ENCODE assay signal across 9 cellular contexts in the genomic region with DNA sequence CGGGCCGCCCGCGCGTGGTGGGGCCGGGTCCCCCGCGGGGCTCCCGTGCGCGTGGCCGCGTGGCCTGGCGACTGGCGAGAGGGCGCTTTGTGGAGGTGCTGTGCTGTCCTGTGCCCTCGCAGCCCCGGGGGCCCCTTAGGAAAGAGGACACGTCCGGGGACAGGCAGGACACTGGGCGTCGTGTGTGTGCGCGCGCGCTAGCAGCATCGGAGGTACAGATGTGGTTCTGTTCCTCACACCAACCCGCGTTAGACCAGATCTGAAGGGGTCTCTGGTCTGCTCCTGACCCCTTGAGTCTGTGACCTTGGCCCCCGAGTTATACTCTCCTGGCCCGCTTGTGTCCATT. TPM values are rescaled to one million over a fixed set of nuclear protein-coding genes. Genes with fewer than 3 reads are reported as not detected.
DNase-seq lines count a peak whose midpoint lies in the region; ATAC-seq and TF ChIP-seq lines count a peak whose summit lies in the region.
"Had no signal": no experiment of that assay in that cellular context is flagged by ENCODE, and none has a peak within 500 bp of the region (broad histone marks: within the 10 kb centered on the region; RNA-seq: fewer than 3 reads in every experiment).

No MANE protein-coding gene starts in this region.

- no peak overlapping the region for H2BK15ac ChIP-seq in IMR-90 (ENCODE audit: low read depth, low read length)

- H4K8ac ChIP-seq in IMR-90 (ENCODE audit: low read depth in 2 of 2, low read length in 2 of 2) = no peak overlapping the region

- peak overlapping the region; percentile 67; the same call in 1 of the 2 replicates for H3K4me2 ChIP-seq in IMR-90 (ENCODE audit: low read depth, low read length)

- dilution Hi-C loops in IMR-90 (cut with HindIII; ENCODE audit: low sequenced_read_pairs, unreplicated experiment) = no loop called here

- H3K27ac Mint-ChIP-seq in CD14-positive monocyte (peak overlapping the region in 1 of 7 donors; percentile 47), endothelial cell (ENCODE audit: unreplicated experiment) (no peak overlapping the region), nephron (peak overlapping the region in 1 of 3 experiments; percentile 53)

- intact Hi-C loops in CD14-positive monocyte (cut with micrococcal nuclease) (no loop called here), IMR-90 (cut with micrococcal nuclease) (no loop called here)

- H3K9me3 Mint-ChIP-seq in CD14-positive monocyte = peaks cover 3 to 14% (median 12%) of the 10 kb centered on the region in 7 donors
- H3K9me3 Mint-ChIP-seq in endothelial cell (ENCODE audit: unreplicated experiment) = peaks cover 7% of the 10 kb centered on the region
- peaks cover 10% of the 10 kb centered on the region for H3K9me3 Mint-ChIP-seq in nephron

- H2AK5ac ChIP-seq in IMR-90 (ENCODE audit: low read depth, low read length) = no peak overlapping the region

- H3K23ac ChIP-seq in IMR-90 (ENCODE audit: low read depth, low read length) = no peak overlapping the region

- no peak overlapping the region for H3K14ac ChIP-seq in IMR-90 (replicated peaks; ENCODE audit: low read depth, low read length)

- TF ChIP-seq CTCF in CD14-positive monocyte (IDR thresholded peaks at IDR 0.05) = no peak
- no peak for TF ChIP-seq CTCF in IMR-90 (conservative IDR thresholded peaks at IDR 0.05; ENCODE audit: low read depth, low read length)
- no peak for TF ChIP-seq CTCF in endothelial cell (IDR thresholded peaks at IDR 0.05; ENCODE audit: unreplicated experiment)
- TF ChIP-seq CTCF in nephron (IDR thresholded peaks at IDR 0.05; ENCODE audit: unreplicated experiment in 3 of 3) = no peak

- no peak for TF ChIP-seq RAD21 in IMR-90 (IDR thresholded peaks at IDR 0.05; ENCODE audit: low read length)

- H3K9ac ChIP-seq in IMR-90 (ENCODE audit: low read depth, low read length) = no peak overlapping the region

- H2BK20ac ChIP-seq in IMR-90 (ENCODE audit: low read depth, low read length) = no peak overlapping the region

- no TSS peak for BruUV-seq in IMR-90 (replicated peaks; lab: Mats Ljungman, UMichigan)

- no peak overlapping the region for H2AK9ac ChIP-seq in IMR-90 (replicated peaks; ENCODE audit: low read depth, low read length, poor library complexity)

- H3K9me3 ChIP-seq in IMR-90 (ENCODE audit: control insufficient read depth, insufficient read depth, low read length) = no peaks in the 10 kb centered on the region

- 0 out of 2 replicates have a peak, but pooled peaks cover 2% of the 10 kb centered on the region for H3K4me1 ChIP-seq in IMR-90 (ENCODE audit: control insufficient read depth, insufficient read depth, low read length)

- H3K36me3 ChIP-seq in IMR-90 (ENCODE audit: control insufficient read depth, insufficient read depth, low read length) = no peaks in the 10 kb centered on the region

- peaks cover 17% of the 10 kb centered on the region for H3K4me1 Mint-ChIP-seq in CD14-positive monocyte
- H3K4me1 Mint-ChIP-seq in endothelial cell (ENCODE audit: unreplicated experiment) = peaks cover 6% of the 10 kb centered on the region
- peaks cover 31% of the 10 kb centered on the region for H3K4me1 Mint-ChIP-seq in nephron

- in situ Hi-C loops in IMR-90 (cut with MboI; ENCODE audit: low sequenced_read_pairs) = no loop called here

- H3K27me3 ChIP-seq in IMR-90 (ENCODE audit: control insufficient read depth, insufficient read depth, low read length) = peaks cover 4% of the 10 kb centered on the region; the same call in 1 of the 2 replicates

- no peak overlapping the region for H3K18ac ChIP-seq in IMR-90 (ENCODE audit: low read depth, low read length)

- H2AFZ ChIP-seq in IMR-90 (replicated peaks; ENCODE audit: low read length, poor library complexity) = peak overlapping the region; percentile 86

- POLR2A ChIA-PET in IMR-90 (lab: Charles Lee; ENCODE audit: unreplicated experiment) = no interaction called here

- ATAC-seq in IMR-90 (ENCODE audit: low read depth) (no peak), HG03571 (IDR thresholded peaks at IDR 0.05; ENCODE audit: unreplicated experiment) (no peak)

- no peak overlapping the region for H4K5ac ChIP-seq in IMR-90 (ENCODE audit: low read depth, low read length)

- no peak for DNase-seq in CD14-positive monocyte (ENCODE audit: low spot score)
- DNase-seq in IMR-90 = no peak
- no peak for DNase-seq in endothelial cell (ENCODE audit: low spot score)
- DNase-seq in GF-D8 (lab: John Stamatoyannopoulos, UW) = no peak
- no peak for DNase-seq in NCI-H82 treated with DMSO at 0.1 percent for 48 hours (lab: John Stamatoyannopoulos, UW; ENCODE audit: unreplicated experiment)
- DNase-seq in NCI-H1694 (lab: John Stamatoyannopoulos, UW) = no peak

- no peak overlapping the region for H4K91ac ChIP-seq in IMR-90 (ENCODE audit: insufficient read depth, low read depth, low read length)

- WGBS in IMR-90 (ENCODE audit: extremely low coverage in 2 of 2, insufficient read length in 1 of 2), 2 experiments = no CpG with 5 or more reads among the region's 31 CpGs

- no peaks in the 10 kb centered on the region for H4K20me1 ChIP-seq in IMR-90 (ENCODE audit: insufficient read depth, low read length)

- no peak overlapping the region for H2BK5ac ChIP-seq in IMR-90 (ENCODE audit: low read depth, low read length, poor library complexity, severe bottlenecking)

- H3K4me3 Mint-ChIP-seq in CD14-positive monocyte = peak overlapping the region; percentile 60 to 89
- H3K4me3 Mint-ChIP-seq in endothelial cell (ENCODE audit: unreplicated experiment) = peak overlapping the region; percentile 83
- peak overlapping the region; percentile 77 to 88 (median 86) for H3K4me3 Mint-ChIP-seq in nephron

- H3K36me3 Mint-ChIP-seq in CD14-positive monocyte = peaks cover 2 to 7% of the 10 kb centered on the region in 2 donors
- peaks cover 7% of the 10 kb centered on the region for H3K36me3 Mint-ChIP-seq in endothelial cell (ENCODE audit: low read depth, unreplicated experiment)
- H3K36me3 Mint-ChIP-seq in nephron (ENCODE audit: low read depth) = no peaks in the 10 kb centered on the region

- no peak overlapping the region for H3K27ac ChIP-seq in IMR-90 (ENCODE audit: insufficient read depth, low read length)

- peak overlapping the region; percentile 30; the same call in 1 of the 2 replicates for H3K4me3 ChIP-seq in IMR-90 (ENCODE audit: insufficient read depth, low read depth, low read length)

- H3K56ac ChIP-seq in IMR-90 (ENCODE audit: extremely low read depth, insufficient read depth, low read length) = no peak overlapping the region

- no peak for TF ChIP-seq POLR2A in IMR-90 (IDR thresholded peaks at IDR 0.05; ENCODE audit: low read depth, low read length)

- no peaks in the 10 kb centered on the region for H3K79me1 ChIP-seq in IMR-90 (ENCODE audit: low read depth in 1 of 2, low read length in 2 of 2)

- CTCF ChIA-PET in IMR-90 (lab: Yijun Ruan, JAX) = no interaction called here

- H3K4ac ChIP-seq in IMR-90 (ENCODE audit: low read depth, low read length) = no peak overlapping the region

- H3K9me1 ChIP-seq in IMR-90 (ENCODE audit: insufficient read depth, low read length) = no peaks in the 10 kb centered on the region

- H3K27me3 Mint-ChIP-seq in CD14-positive monocyte (ENCODE audit: low read depth in 3 of 3) (peaks cover 44 to 67% (median 56%) of the 10 kb centered on the region in 3 donors), endothelial cell (ENCODE audit: unreplicated experiment) (peaks cover 11% of the 10 kb centered on the region), nephron (ENCODE audit: low read depth) (peaks cover 73% of the 10 kb centered on the region)

- no peak overlapping the region for H2BK120ac ChIP-seq in IMR-90 (ENCODE audit: low read depth, low read length)

TF ChIP-seq in IMR-90, 13 proteins besides CTCF, POLR2A, EP300 and RAD21:
- no peak for TF ChIP-seq CEBPB (IDR thresholded peaks at IDR 0.05; ENCODE audit: low read depth, low read length)
- TF ChIP-seq NFE2L2 (IDR thresholded peaks at IDR 0.05; ENCODE audit: low read depth, low read length) = no peak
- TF ChIP-seq, protein P1, sequence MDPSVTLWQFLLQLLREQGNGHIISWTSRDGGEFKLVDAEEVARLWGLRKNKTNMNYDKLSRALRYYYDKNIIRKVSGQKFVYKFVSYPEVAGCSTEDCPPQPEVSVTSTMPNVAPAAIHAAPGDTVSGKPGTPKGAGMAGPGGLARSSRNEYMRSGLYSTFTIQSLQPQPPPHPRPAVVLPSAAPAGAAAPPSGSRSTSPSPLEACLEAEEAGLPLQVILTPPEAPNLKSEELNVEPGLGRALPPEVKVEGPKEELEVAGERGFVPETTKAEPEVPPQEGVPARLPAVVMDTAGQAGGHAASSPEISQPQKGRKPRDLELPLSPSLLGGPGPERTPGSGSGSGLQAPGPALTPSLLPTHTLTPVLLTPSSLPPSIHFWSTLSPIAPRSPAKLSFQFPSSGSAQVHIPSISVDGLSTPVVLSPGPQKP (IDR thresholded peaks at IDR 0.05; ENCODE audit: borderline replicate concordance, low read depth, low read length) = no peak
- no peak for TF ChIP-seq RCOR1 (IDR thresholded peaks at IDR 0.05; ENCODE audit: insufficient replicate concordance, low read length)
- TF ChIP-seq, protein P2, sequence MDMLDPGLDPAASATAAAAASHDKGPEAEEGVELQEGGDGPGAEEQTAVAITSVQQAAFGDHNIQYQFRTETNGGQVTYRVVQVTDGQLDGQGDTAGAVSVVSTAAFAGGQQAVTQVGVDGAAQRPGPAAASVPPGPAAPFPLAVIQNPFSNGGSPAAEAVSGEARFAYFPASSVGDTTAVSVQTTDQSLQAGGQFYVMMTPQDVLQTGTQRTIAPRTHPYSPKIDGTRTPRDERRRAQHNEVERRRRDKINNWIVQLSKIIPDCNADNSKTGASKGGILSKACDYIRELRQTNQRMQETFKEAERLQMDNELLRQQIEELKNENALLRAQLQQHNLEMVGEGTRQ (IDR thresholded peaks at IDR 0.05; ENCODE audit: low read depth, low read length) = no peak
- TF ChIP-seq RFX5 (IDR thresholded peaks at IDR 0.05; ENCODE audit: low read depth, low read length) = no peak
- TF ChIP-seq CHD1 (IDR thresholded peaks at IDR 0.05; ENCODE audit: low read depth, low read length) = no peak
- no peak for TF ChIP-seq MAZ (IDR thresholded peaks at IDR 0.05; ENCODE audit: borderline replicate concordance, low read depth, low read length)
- TF ChIP-seq FOS (IDR thresholded peaks at IDR 0.05; ENCODE audit: low read depth, low read length) = no peak
- TF ChIP-seq BHLHE40 (IDR thresholded peaks at IDR 0.05; ENCODE audit: low read depth, low read length) = no peak
- TF ChIP-seq SMC3 (IDR thresholded peaks at IDR 0.05; ENCODE audit: low read depth, low read length) = no peak
- no peak for TF ChIP-seq MXI1 (IDR thresholded peaks at IDR 0.05; ENCODE audit: borderline replicate concordance, low read depth, low read length)
- no peak for TF ChIP-seq MAFK (IDR thresholded peaks at IDR 0.05; ENCODE audit: low read depth, low read length)

RNA-seq across cellular contexts. Expression of a gene that starts 0.5 kb away (rescaled TPM):
- polyA plus RNA-seq in CD14-positive monocyte (not detected), IMR-90 (2012; rRNA removed) (not detected in 2 replicates)
- total RNA-seq in IMR-90 (2012; rRNA removed) (under 0.01 TPM in 2 replicates), endothelial cell (ENCODE audit: unreplicated experiment) (0.21 TPM)
- polyA plus RNA-seq in IMR-90 (2012; cell fraction: cytosol; rRNA removed) = not detected in 2 replicates
- polyA plus RNA-seq in IMR-90 (2012; cell fraction: nucleus; rRNA removed; ENCODE audit: low replicate concordance) = 0.07 and 0.13 TPM in 2 replicates
- total RNA-seq: dermis microvascular lymphatic vessel endothelial cell had no signal
